Comparison of ENCODE assay signal across 18 cellular contexts in genomic region chr3:194086251-194087075, GRCh38. TPM values are rescaled to one million over a fixed set of nuclear protein-coding genes. Genes with fewer than 3 reads are reported as not detected.
A peak's percentile ranks its signal among the peaks of the same experiment; 100 is the strongest.
DNase-seq lines count a peak whose midpoint lies in the region; TF ChIP-seq lines count a peak whose summit lies in the region.
"Had no signal": no experiment of that assay in that cellular context is flagged by ENCODE, and none has a peak within 500 bp of the region (broad histone marks: within the 10 kb centered on the region; RNA-seq: fewer than 3 reads in every experiment).

No MANE protein-coding gene starts in this region.

- WGBS in endodermal cell (ENCODE audit: insufficient coverage in 1 of 2, insufficient read length in 1 of 2), 2 experiments = 26 to 33% methylated on average over 11 to 15 of the region's 15 CpGs

- H3K4me3 ChIP-seq in SK-N-MC (no peak overlapping the region), endodermal cell (ENCODE audit: low read length) (no peak overlapping the region), neural progenitor cell (no peak overlapping the region)
- H3K4me3 ChIP-seq: heart right ventricle, right lobe of liver had no signal

- peak; percentile 65 for DNase-seq in EH (ENCODE audit: low read depth)
- DNase-seq in SK-N-MC (ENCODE audit: low read depth, low spot score) = no peak
- peak; percentile 91 for DNase-seq in endodermal cell
- DNase-seq in neural progenitor cell (ENCODE audit: low spot score) = peak; percentile 67
- DNase-seq in occipital lobe (lab: John Stamatoyannopoulos, UW) = no peak
- no peak for DNase-seq in DMS79 (lab: John Stamatoyannopoulos, UW)
- DNase-seq in cardiac septum (ENCODE audit: low spot score) = no peak
- no peak for DNase-seq in AG08395 (ENCODE audit: low spot score)
- DNase-seq: CD4-positive, CD25-positive, alpha-beta regulatory T cell; heart right ventricle; NCI-H1092; NCI-H2029 treated with DMSO at 0.1 percent for 48 hours; NCI-H510A; SIG-M5; stimulated activated naive CD8-positive, alpha-beta T cell treated with anti-CD3 and anti-CD28 coated beads, Interleukin-15, Interleukin-2, amounts not matched to agents 100 U/mL and 50 U/mL, for 24 hours; T-helper 17 cell had no signal

- peaks cover 24% of the 10 kb centered on the region for H3F3A ChIP-seq in neural progenitor cell (ENCODE audit: low read depth)

- intact Hi-C loops in cardiac septum (cut with DNase I) = no loop called here

- peak overlapping the region; percentile 35 for H3K4me2 ChIP-seq in neural progenitor cell

- peak overlapping the region; percentile 67 for H3K27ac Mint-ChIP-seq in endodermal cell
- H3K27ac Mint-ChIP-seq in neural progenitor cell = peak overlapping the region; percentile 72
- H3K27ac Mint-ChIP-seq: T-helper 17 cell had no signal

- peak overlapping the region; percentile 27 for H2AFZ ChIP-seq in neural progenitor cell (replicated peaks)

- no peaks in the 10 kb centered on the region for H3K36me3 ChIP-seq in SK-N-MC (ENCODE audit: insufficient read depth, low read length)
- H3K36me3 ChIP-seq in endodermal cell (ENCODE audit: control insufficient read depth, insufficient read depth, low read length) = no peaks in the 10 kb centered on the region
- no peaks in the 10 kb centered on the region for H3K36me3 ChIP-seq in neural progenitor cell
- H3K36me3 ChIP-seq: heart right ventricle, right lobe of liver had no signal

- H3K27me3 Mint-ChIP-seq in endodermal cell (ENCODE audit: insufficient read depth) (no peaks in the 10 kb centered on the region), neural progenitor cell (ENCODE audit: insufficient read depth, low read depth) (peaks cover 28% of the 10 kb centered on the region)

- H3K9me3 Mint-ChIP-seq in endodermal cell (no peaks in the 10 kb centered on the region), neural progenitor cell (peaks cover 2% of the 10 kb centered on the region)

- H3K9ac ChIP-seq in SK-N-MC (ENCODE audit: insufficient read length) (peak overlapping the region; percentile 4), endodermal cell (ENCODE audit: extremely low read depth, low read length, poor library complexity, severe bottlenecking) (no peak overlapping the region), neural progenitor cell (no peak overlapping the region)

- H3K4me1 ChIP-seq in endodermal cell (ENCODE audit: control insufficient read depth, insufficient read depth, low read length) (peaks cover 23% of the 10 kb centered on the region), neural progenitor cell (peaks cover 56% of the 10 kb centered on the region)

- H3K27me3 ChIP-seq in endodermal cell (ENCODE audit: control insufficient read depth, insufficient read depth, low read length, poor library complexity, severe bottlenecking) = no peaks in the 10 kb centered on the region
- H3K27me3 ChIP-seq in neural progenitor cell = no peaks in the 10 kb centered on the region
- H3K27me3 ChIP-seq: right lobe of liver had no signal

- H3K4me1 Mint-ChIP-seq in endodermal cell = peaks cover 60% of the 10 kb centered on the region
- peaks cover 57% of the 10 kb centered on the region for H3K4me1 Mint-ChIP-seq in neural progenitor cell

- no peak overlapping the region for H3K4me3 Mint-ChIP-seq in endodermal cell
- H3K4me3 Mint-ChIP-seq in neural progenitor cell = no peak overlapping the region
- H3K4me3 Mint-ChIP-seq: CD4-positive, CD25-positive, alpha-beta regulatory T cell; T-helper 17 cell had no signal

- H4K20me1 ChIP-seq in neural progenitor cell (ENCODE audit: low read depth) = no peaks in the 10 kb centered on the region

- no peaks in the 10 kb centered on the region for H3K36me3 Mint-ChIP-seq in endodermal cell (ENCODE audit: low read depth)
- H3K36me3 Mint-ChIP-seq in neural progenitor cell = no peaks in the 10 kb centered on the region
- H3K36me3 Mint-ChIP-seq: CD4-positive, CD25-positive, alpha-beta regulatory T cell had no signal

- H3K9me3 ChIP-seq in SK-N-MC (ENCODE audit: low read depth, low read length) (no peaks in the 10 kb centered on the region), endodermal cell (ENCODE audit: control insufficient read depth, low read length) (no peaks in the 10 kb centered on the region), neural progenitor cell (ENCODE audit: low read depth) (no peaks in the 10 kb centered on the region)
- H3K9me3 ChIP-seq: heart right ventricle, right lobe of liver had no signal

- TF ChIP-seq CTCF in endodermal cell (conservative IDR thresholded peaks at IDR 0.05) (no peak), neural progenitor cell (IDR thresholded peaks at IDR 0.05) (no peak)

- H3K27ac ChIP-seq in SK-N-MC (peak overlapping the region; percentile 99), endodermal cell (ENCODE audit: low read depth, low read length) (peak overlapping the region; percentile 54), neural progenitor cell (peak overlapping the region; percentile 73)
- H3K27ac ChIP-seq: heart right ventricle, right lobe of liver had no signal

- H3K79me2 ChIP-seq in neural progenitor cell (ENCODE audit: low read depth) = no peaks in the 10 kb centered on the region

RNA-seq across cellular contexts. Expression of gene HES1, which starts 49.5 kb away (rescaled TPM):
- 10 to 100 TPM in 1 of 2 donors, 1 to 10 TPM in 1; 2.1 to 17.5 TPM for total RNA-seq in endodermal cell
- polyA plus RNA-seq in endodermal cell (2013, experiment 1 of 2) = 63.6 TPM
- polyA plus RNA-seq in endodermal cell (2013, experiment 2 of 2) = 67.6 TPM
- total RNA-seq in neural progenitor cell (ENCODE audit: low replicate concordance) = 66.5 and 71.3 TPM in 2 replicates
- 13.6 TPM for total RNA-seq in occipital lobe
- total RNA-seq in cardiac septum = 24.4 TPM
- total RNA-seq: activated CD8-positive, alpha-beta memory T cell treated with anti-CD3 and anti-CD28 coated beads for 36 hours had no signal

Comparison
In these comparisons a context has a peak if more than half of its experiments do, and no peak if none do; other contexts are left out.
1. DNase-seq: peak in EH (single experiment), endodermal cell (single experiment) and neural progenitor cell (single experiment); none in SK-N-MC (single experiment), occipital lobe (single experiment), DMS79 (single experiment), cardiac septum (single experiment) and AG08395 (single experiment).
2. Peak in every context shown above with its lines, with median percentiles within 50 percentile points of each other: H3K27ac ChIP-seq.